Comparison of ENCODE assay signal across 1 cellular context in genomic region chr11:64608636-64609035, GRCh38.
TF ChIP-seq lines count a peak whose summit lies in the region.

No MANE protein-coding gene starts in this region.

TF ChIP-seq in GM23338, 12 proteins besides CTCF, POLR2A, EP300 and RAD21:
- TF ChIP-seq POLR2AphosphoS5 (IDR thresholded peaks at IDR 0.05; ENCODE audit: low read depth): no peak
- TF ChIP-seq ZNF462 (CRISPR knock-in tag; IDR thresholded peaks at IDR 0.05): no peak
- TF ChIP-seq STAT1 (IDR thresholded peaks at IDR 0.05; ENCODE audit: unreplicated experiment): no peak
- no peak for TF ChIP-seq NANOG (IDR thresholded peaks at IDR 0.05; ENCODE audit: borderline replicate concordance)
- TF ChIP-seq JUNB (IDR thresholded peaks at IDR 0.05; ENCODE audit: unreplicated experiment): no peak
- TF ChIP-seq EZH2 (IDR thresholded peaks at IDR 0.05; ENCODE audit: low read depth, unreplicated experiment): no peak
- TF ChIP-seq ZNF331 (CRISPR knock-in tag; IDR thresholded peaks at IDR 0.05; ENCODE audit: low read depth): no peak
- no peak for TF ChIP-seq ZNF114 (CRISPR knock-in tag; IDR thresholded peaks at IDR 0.05)
- TF ChIP-seq REST (IDR thresholded peaks at IDR 0.05; ENCODE audit: unreplicated experiment): no peak
- no peak for TF ChIP-seq ETS1 (IDR thresholded peaks at IDR 0.05)
- TF ChIP-seq CREB1 (CRISPR knock-in tag; IDR thresholded peaks at IDR 0.05; ENCODE audit: low read depth): no peak
- no peak for TF ChIP-seq EZH2phosphoT487 (IDR thresholded peaks at IDR 0.05; ENCODE audit: unreplicated experiment)
